In the genomic region with DNA sequence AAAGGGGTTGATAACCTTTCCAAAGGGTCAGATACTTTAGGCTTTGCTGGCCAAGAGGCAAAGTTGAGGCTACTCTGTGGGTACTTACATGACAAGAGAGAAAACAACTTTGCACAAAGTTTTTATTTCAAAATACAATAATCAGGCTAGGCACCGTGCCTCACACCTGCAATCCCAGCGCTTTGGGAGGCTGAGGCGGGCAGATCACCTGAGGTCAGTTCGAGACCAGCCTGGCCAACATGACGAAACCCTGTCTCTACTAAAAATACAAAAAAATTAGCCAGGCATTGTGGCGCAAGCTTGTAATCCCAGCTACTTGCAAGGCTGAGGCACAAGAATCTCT, we compare ENCODE assay signal across 9 cellular contexts. TPM values are rescaled to one million over a fixed set of nuclear protein-coding genes. Genes with fewer than 3 reads are reported as not detected.
DNase-seq lines count a peak whose midpoint lies in the region; ATAC-seq and TF ChIP-seq lines count a peak whose summit lies in the region.
"Not testable (repeated sequence)": the region's sequence is repeated elsewhere in the genome, so short reads cannot be mapped to it uniquely, and the experiment has no call there.
"Had no signal": no experiment of that assay in that cellular context is flagged by ENCODE, and none has a peak within 500 bp of the region (broad histone marks: within the 10 kb centered on the region; RNA-seq: fewer than 3 reads in every experiment).

No MANE protein-coding gene starts in this region.

- not testable (repeated sequence) for TF ChIP-seq EP300 in esophagus muscularis mucosa (IDR thresholded peaks at IDR 0.05); sigmoid colon (IDR thresholded peaks at IDR 0.05)

- H2BK20ac ChIP-seq in IMR-90 (ENCODE audit: low read depth, low read length) = not testable (repeated sequence)

- peaks cover 72 to 96% (median 83%) of the 10 kb centered on the region in 10 experiments for H3K4me1 ChIP-seq in BLaER1 treated with 17β-estradiol and CSF1 and Interleukin-3, amounts not matched to agents 10 nM and 100 nM
- H3K4me1 ChIP-seq in IMR-90 (ENCODE audit: control insufficient read depth, insufficient read depth, low read length) (peaks cover 20% of the 10 kb centered on the region), ascending aorta (peaks cover 16 to 55% of the 10 kb centered on the region in 2 donors), esophagus muscularis mucosa (peaks cover 60 to 98% (median 94%) of the 10 kb centered on the region in 4 donors), liver (ENCODE audit: control insufficient read depth in 4 of 4, insufficient read depth in 4 of 4, low read length in 3 of 4) (peaks cover 16 to 65% (median 53%) of the 10 kb centered on the region in 4 donors), sigmoid colon (peaks cover 0 to 85% (median 72%) of the 10 kb centered on the region in 4 donors), subcutaneous abdominal adipose tissue (ENCODE audit: control insufficient read depth in 5 of 5, insufficient read depth in 5 of 5, low read length in 5 of 5) (peaks cover 1 to 48% (median 46%) of the 10 kb centered on the region in 5 donors)

- peaks cover 0 to 70% of the 10 kb centered on the region in 2 experiments; a peak in 3 of 4 replicates for H3K79me1 ChIP-seq in IMR-90 (ENCODE audit: low read depth in 1 of 2, low read length in 2 of 2)

- not testable (repeated sequence) for H3K27me3 ChIP-seq in BLaER1 treated with 17β-estradiol and CSF1 and Interleukin-3, amounts not matched to agents 10 nM and 100 nM; IMR-90 (ENCODE audit: control insufficient read depth, insufficient read depth, low read length); ascending aorta; esophagus muscularis mucosa; liver (ENCODE audit: control insufficient read depth in 4 of 4, insufficient read depth in 4 of 4, low read length in 3 of 4); sigmoid colon; subcutaneous abdominal adipose tissue (ENCODE audit: control insufficient read depth in 5 of 5, insufficient read depth in 4 of 5, low read length in 5 of 5)

- H4K20me1 ChIP-seq in BLaER1 treated with 17β-estradiol and CSF1 and Interleukin-3, amounts not matched to agents 10 nM and 100 nM = peaks cover 97 to 100% (median 100%) of the 10 kb centered on the region in 11 experiments
- H4K20me1 ChIP-seq in IMR-90 (ENCODE audit: insufficient read depth, low read length) = peaks cover 93% of the 10 kb centered on the region

- TF ChIP-seq RAD21 in IMR-90 (IDR thresholded peaks at IDR 0.05; ENCODE audit: low read length) = not testable (repeated sequence)
- TF ChIP-seq RAD21 in liver (IDR thresholded peaks at IDR 0.05) = peak in 1 of 2 donors; percentile 22

- dilution Hi-C loops in IMR-90 (cut with HindIII; ENCODE audit: low sequenced_read_pairs, unreplicated experiment) = not testable (repeated sequence)

- H4K91ac ChIP-seq in IMR-90 (ENCODE audit: insufficient read depth, low read depth, low read length) = not testable (repeated sequence)

- not testable (repeated sequence) for H4K8ac ChIP-seq in IMR-90 (ENCODE audit: low read depth in 2 of 2, low read length in 2 of 2)

- H2AK9ac ChIP-seq in IMR-90 (replicated peaks; ENCODE audit: low read depth, low read length, poor library complexity) = not testable (repeated sequence)

- POLR2A ChIA-PET in IMR-90 (lab: Charles Lee; ENCODE audit: unreplicated experiment) = not testable (repeated sequence)

- TF ChIP-seq CTCF in IMR-90 (conservative IDR thresholded peaks at IDR 0.05; ENCODE audit: low read depth, low read length); ascending aorta (IDR thresholded peaks at IDR 0.05); esophagus muscularis mucosa (IDR thresholded peaks at IDR 0.05); liver (IDR thresholded peaks at IDR 0.05; ENCODE audit: low read depth, low read length, missing input control); sigmoid colon (IDR thresholded peaks at IDR 0.05): not testable (repeated sequence)

- H3K9me1 ChIP-seq in IMR-90 (ENCODE audit: insufficient read depth, low read length) = peaks cover 29% of the 10 kb centered on the region

- intact Hi-C loops in IMR-90 (cut with micrococcal nuclease); ascending aorta (cut with DNase I); esophagus muscularis mucosa (cut with DNase I); sigmoid colon (cut with DNase I): not testable (repeated sequence)

- in situ Hi-C loops in IMR-90 (cut with MboI; ENCODE audit: low sequenced_read_pairs) = not testable (repeated sequence)

- H3K56ac ChIP-seq in IMR-90 (ENCODE audit: extremely low read depth, insufficient read depth, low read length) = not testable (repeated sequence)

- TF ChIP-seq POLR2A in IMR-90 (IDR thresholded peaks at IDR 0.05; ENCODE audit: low read depth, low read length); esophagus muscularis mucosa (IDR thresholded peaks at IDR 0.05; ENCODE audit: low read depth); sigmoid colon (IDR thresholded peaks at IDR 0.05): not testable (repeated sequence)

- H2BK15ac ChIP-seq in IMR-90 (ENCODE audit: low read depth, low read length) = not testable (repeated sequence)

- not testable (repeated sequence) for H3K4me3 ChIP-seq in BLaER1 treated with 17β-estradiol and CSF1 and Interleukin-3, amounts not matched to agents 10 nM and 100 nM; IMR-90 (ENCODE audit: insufficient read depth, low read depth, low read length); SK-N-MC; ascending aorta; esophagus muscularis mucosa; liver (ENCODE audit: low read depth in 1 of 3, low read length in 3 of 3); sigmoid colon; subcutaneous abdominal adipose tissue (ENCODE audit: low read depth in 1 of 5, low read length in 5 of 5)

- peak overlapping the region; percentile 66 for H2BK5ac ChIP-seq in IMR-90 (ENCODE audit: low read depth, low read length, poor library complexity, severe bottlenecking)

- no CpG with 5 or more reads among the region's 6 CpGs for WGBS in IMR-90 (ENCODE audit: extremely low coverage in 2 of 2, insufficient read length in 1 of 2), 2 experiments
- 85% methylated on average over 6 of the region's 6 CpGs for WGBS in esophagus muscularis mucosa
- WGBS in liver = 37% methylated on average over 6 of the region's 6 CpGs
- WGBS in sigmoid colon, 2 donors = 94 to 95% methylated on average over 6 of the region's 6 CpGs

- not testable (repeated sequence) for H3K4ac ChIP-seq in IMR-90 (ENCODE audit: low read depth, low read length)

- peak overlapping the region; percentile 25 to 50 (median 33); a peak in 19 of 22 replicates for H3K4me2 ChIP-seq in BLaER1 treated with 17β-estradiol and CSF1 and Interleukin-3, amounts not matched to agents 10 nM and 100 nM
- not testable (repeated sequence) for H3K4me2 ChIP-seq in IMR-90 (ENCODE audit: low read depth, low read length)

- BruUV-seq in IMR-90 (replicated peaks; lab: Mats Ljungman, UMichigan) = not testable (repeated sequence)

- H3K9me3 ChIP-seq in BLaER1 treated with 17β-estradiol and CSF1 and Interleukin-3, amounts not matched to agents 10 nM and 100 nM (replicated peaks in 1 of 11) = peaks cover 0 to 18% (median 0%) of the 10 kb centered on the region in 11 experiments; a peak in 3 of 22 replicates
- not testable (repeated sequence) for H3K9me3 ChIP-seq in IMR-90 (ENCODE audit: control insufficient read depth, insufficient read depth, low read length); SK-N-MC (ENCODE audit: low read depth, low read length); ascending aorta; esophagus muscularis mucosa; liver (ENCODE audit: control insufficient read depth in 4 of 4, low read length in 3 of 4); sigmoid colon; subcutaneous abdominal adipose tissue (ENCODE audit: control insufficient read depth in 5 of 5, low read length in 5 of 5)

- H2BK120ac ChIP-seq in IMR-90 (ENCODE audit: low read depth, low read length) = not testable (repeated sequence)

- H3K18ac ChIP-seq in IMR-90 (ENCODE audit: low read depth, low read length) = not testable (repeated sequence)

- DNase-seq in IMR-90; SK-N-MC (ENCODE audit: low read depth, low spot score); ascending aorta (ENCODE audit: low spot score in 2 of 2); esophagus muscularis mucosa (ENCODE audit: extremely low spot score); sigmoid colon: not testable (repeated sequence)

- not testable (repeated sequence) for H2AK5ac ChIP-seq in IMR-90 (ENCODE audit: low read depth, low read length)

- peak overlapping the region in 1 of 11 experiments; percentile 42; a peak in 1 of 22 replicates for H3K9ac ChIP-seq in BLaER1 treated with 17β-estradiol and CSF1 and Interleukin-3, amounts not matched to agents 10 nM and 100 nM
- not testable (repeated sequence) for H3K9ac ChIP-seq in IMR-90 (ENCODE audit: low read depth, low read length); SK-N-MC (ENCODE audit: insufficient read length); liver (ENCODE audit: low read depth in 1 of 2, low read length in 2 of 2); subcutaneous abdominal adipose tissue (ENCODE audit: low read length in 5 of 5)

- CTCF ChIA-PET in IMR-90 (lab: Yijun Ruan, JAX) = not testable (repeated sequence)

- H4K5ac ChIP-seq in IMR-90 (ENCODE audit: low read depth, low read length) = not testable (repeated sequence)

- peaks cover 1 to 62% (median 49%) of the 10 kb centered on the region in 11 experiments for H3K36me3 ChIP-seq in BLaER1 treated with 17β-estradiol and CSF1 and Interleukin-3, amounts not matched to agents 10 nM and 100 nM
- H3K36me3 ChIP-seq in IMR-90 (ENCODE audit: control insufficient read depth, insufficient read depth, low read length); ascending aorta; esophagus muscularis mucosa; liver (ENCODE audit: control insufficient read depth in 4 of 4, insufficient read depth in 3 of 4, low read depth in 1 of 4, low read length in 3 of 4); sigmoid colon; subcutaneous abdominal adipose tissue (ENCODE audit: control insufficient read depth in 5 of 5, insufficient read depth in 5 of 5, low read length in 5 of 5): not testable (repeated sequence)
- H3K36me3 ChIP-seq in SK-N-MC (ENCODE audit: insufficient read depth, low read length) = peaks cover 22% of the 10 kb centered on the region

- H3K27ac ChIP-seq in BLaER1 treated with 17β-estradiol and CSF1 and Interleukin-3, amounts not matched to agents 10 nM and 100 nM = 0 out of 22 replicates have a peak overlapping the region, but pooled peaks of 1 of the 11 experiments have one; percentile 10
- H3K27ac ChIP-seq in IMR-90 (ENCODE audit: insufficient read depth, low read length) = not testable (repeated sequence)
- peak overlapping the region; percentile 71; the same call in 1 of the 2 replicates for H3K27ac ChIP-seq in SK-N-MC
- H3K27ac ChIP-seq in ascending aorta = peak overlapping the region; percentile 53 to 92
- peak overlapping the region; percentile 3 to 48 (median 36) for H3K27ac ChIP-seq in esophagus muscularis mucosa (replicated peaks in 1 of 4)
- peak overlapping the region; percentile 32 to 75 for H3K27ac ChIP-seq in liver (ENCODE audit: low read depth in 1 of 2, low read length in 2 of 2)
- peak overlapping the region; percentile 0 to 20 (median 14) for H3K27ac ChIP-seq in sigmoid colon
- peak overlapping the region; percentile 15 for H3K27ac ChIP-seq in subcutaneous abdominal adipose tissue (ENCODE audit: low read depth, low read length)

- not testable (repeated sequence) for H3K14ac ChIP-seq in IMR-90 (replicated peaks; ENCODE audit: low read depth, low read length)

- not testable (repeated sequence) for ATAC-seq in IMR-90 (ENCODE audit: low read depth)

- H2AFZ ChIP-seq in IMR-90 (replicated peaks; ENCODE audit: low read length, poor library complexity) = not testable (repeated sequence)

- 0 out of 2 replicates have a peak overlapping the region, but pooled peaks have one; percentile 22 for H3K23ac ChIP-seq in IMR-90 (ENCODE audit: low read depth, low read length)

RNA-seq across cellular contexts. Expression of a gene that starts 28.2 kb away (rescaled TPM):
- 66.5 and 73.9 TPM in 2 replicates for total RNA-seq in IMR-90 (2012; rRNA removed)
- 48.9 and 60.6 TPM in 2 replicates for polyA plus RNA-seq in IMR-90 (2012; rRNA removed)
- polyA plus RNA-seq in IMR-90 (2012; cell fraction: cytosol; rRNA removed) = 13.2 and 15.1 TPM in 2 replicates
- polyA plus RNA-seq in IMR-90 (2012; cell fraction: nucleus; rRNA removed; ENCODE audit: low replicate concordance) = 11.6 and 41.9 TPM in 2 replicates
- 39.5 TPM for total RNA-seq in ascending aorta
- 100 to 1,000 TPM in 2 of 4 donors, 10 to 100 TPM in 2; 90.3 to 116 (median 104) TPM for total RNA-seq in esophagus muscularis mucosa
- total RNA-seq in liver = 10 to 100 TPM; 48.9 to 55.1 TPM
- polyA plus RNA-seq in liver = 10 to 100 TPM; 21.3 to 42.8 TPM
- total RNA-seq in sigmoid colon = 100 to 1,000 TPM in 1 of 4 donors, 10 to 100 TPM in 3; 77.8 to 104 (median 89.9) TPM
- polyA plus RNA-seq in sigmoid colon = 10 to 100 TPM; 25.4 to 52.0 (median 30.6) TPM

RNA-seq across cellular contexts. Expression of a gene that starts 53.7 kb away (rescaled TPM):
- 1.8 and 1.9 TPM in 2 replicates for total RNA-seq in IMR-90 (2012; rRNA removed)
- 11.0 and 11.9 TPM in 2 replicates for polyA plus RNA-seq in IMR-90 (2012; rRNA removed)
- 2.6 and 2.9 TPM in 2 replicates for polyA plus RNA-seq in IMR-90 (2012; cell fraction: cytosol; rRNA removed)
- 65.3 and 92.1 TPM in 2 replicates for polyA plus RNA-seq in IMR-90 (2012; cell fraction: nucleus; rRNA removed; ENCODE audit: low replicate concordance)
- 1.3 TPM for total RNA-seq in ascending aorta
- 1 to 10 TPM in 2 of 4 donors, under 1 TPM in 2; 0.26 to 2.0 (median 1.1) TPM for total RNA-seq in esophagus muscularis mucosa
- 1 to 10 TPM in 1 of 2 donors, under 1 TPM in 1; 0.47 to 1.0 TPM for total RNA-seq in liver
- under 1 TPM; 0.29 to 0.36 TPM for polyA plus RNA-seq in liver
- 1 to 10 TPM in 2 of 4 donors, under 1 TPM in 2; 0.16 to 3.0 (median 1.0) TPM for total RNA-seq in sigmoid colon
- polyA plus RNA-seq in sigmoid colon = 1 to 10 TPM; 1.8 to 7.4 (median 5.8) TPM
- total RNA-seq: H4 had no signal
